Comparison of ENCODE assay signal across 1 cellular context in the genomic region with DNA sequence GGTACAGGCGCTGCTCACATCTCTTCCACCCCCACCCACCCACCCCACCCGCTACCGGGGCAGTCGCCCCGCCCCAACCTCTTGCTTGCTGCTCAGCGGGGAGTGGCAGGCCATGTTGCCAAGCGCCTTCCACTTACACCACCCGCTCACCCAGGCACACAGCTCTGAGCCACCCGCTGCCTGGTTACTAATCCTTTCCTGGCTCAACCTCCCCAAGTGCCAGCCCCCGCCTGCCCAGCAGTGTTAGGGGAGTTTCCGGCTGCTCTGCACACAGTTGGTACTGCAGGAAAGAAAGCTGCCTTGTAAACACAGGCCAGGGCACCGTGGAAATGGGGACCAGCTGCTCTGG.
TF ChIP-seq lines count a peak whose summit lies in the region.

No MANE protein-coding gene starts in this region.

TF ChIP-seq in WTC11, 78 proteins besides CTCF, POLR2A, EP300 and RAD21 (continued from another document):
- TF ChIP-seq, protein P1, sequence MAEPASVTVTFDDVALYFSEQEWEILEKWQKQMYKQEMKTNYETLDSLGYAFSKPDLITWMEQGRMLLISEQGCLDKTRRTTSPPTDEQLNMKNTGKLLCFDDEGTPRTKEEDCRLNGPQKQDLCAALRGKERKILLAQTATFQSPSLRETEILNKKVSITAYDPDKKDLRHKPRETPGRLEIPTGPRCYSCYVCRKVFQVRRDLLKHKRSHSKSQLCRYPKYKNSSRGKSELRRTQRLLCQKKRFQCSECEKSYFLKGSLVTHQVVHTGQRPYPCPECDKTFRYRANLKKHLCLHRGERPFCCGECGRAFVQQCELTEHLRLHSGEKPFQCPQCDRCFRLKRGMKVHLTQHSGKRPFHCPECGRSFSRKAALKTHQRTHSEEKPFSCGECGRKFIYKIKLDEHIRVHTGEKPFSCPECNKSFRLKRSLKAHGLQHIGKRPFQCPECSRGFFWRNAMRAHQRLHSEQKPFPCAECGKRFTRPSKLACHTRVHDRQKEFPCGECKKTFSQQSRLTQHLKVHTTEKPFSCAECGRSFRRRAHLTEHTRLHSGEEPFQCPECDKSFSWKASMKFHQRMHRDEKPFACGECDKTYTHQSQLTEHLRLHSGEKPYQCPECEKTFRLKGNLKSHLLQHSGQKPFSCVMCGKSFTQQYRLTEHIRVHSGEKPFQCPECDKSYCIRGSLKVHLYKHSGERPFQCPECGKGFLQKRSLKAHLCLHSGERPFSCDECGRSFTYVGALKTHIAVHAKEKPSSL (CRISPR knock-in tag; conservative IDR thresholded peaks at IDR 0.05), result no peak
- TF ChIP-seq JUN (CRISPR knock-in tag; IDR thresholded peaks at IDR 0.05), result no peak
- TF ChIP-seq ZNF219 (CRISPR knock-in tag; IDR thresholded peaks at IDR 0.05; ENCODE audit: borderline replicate concordance), result no peak
- TF ChIP-seq, protein P2, sequence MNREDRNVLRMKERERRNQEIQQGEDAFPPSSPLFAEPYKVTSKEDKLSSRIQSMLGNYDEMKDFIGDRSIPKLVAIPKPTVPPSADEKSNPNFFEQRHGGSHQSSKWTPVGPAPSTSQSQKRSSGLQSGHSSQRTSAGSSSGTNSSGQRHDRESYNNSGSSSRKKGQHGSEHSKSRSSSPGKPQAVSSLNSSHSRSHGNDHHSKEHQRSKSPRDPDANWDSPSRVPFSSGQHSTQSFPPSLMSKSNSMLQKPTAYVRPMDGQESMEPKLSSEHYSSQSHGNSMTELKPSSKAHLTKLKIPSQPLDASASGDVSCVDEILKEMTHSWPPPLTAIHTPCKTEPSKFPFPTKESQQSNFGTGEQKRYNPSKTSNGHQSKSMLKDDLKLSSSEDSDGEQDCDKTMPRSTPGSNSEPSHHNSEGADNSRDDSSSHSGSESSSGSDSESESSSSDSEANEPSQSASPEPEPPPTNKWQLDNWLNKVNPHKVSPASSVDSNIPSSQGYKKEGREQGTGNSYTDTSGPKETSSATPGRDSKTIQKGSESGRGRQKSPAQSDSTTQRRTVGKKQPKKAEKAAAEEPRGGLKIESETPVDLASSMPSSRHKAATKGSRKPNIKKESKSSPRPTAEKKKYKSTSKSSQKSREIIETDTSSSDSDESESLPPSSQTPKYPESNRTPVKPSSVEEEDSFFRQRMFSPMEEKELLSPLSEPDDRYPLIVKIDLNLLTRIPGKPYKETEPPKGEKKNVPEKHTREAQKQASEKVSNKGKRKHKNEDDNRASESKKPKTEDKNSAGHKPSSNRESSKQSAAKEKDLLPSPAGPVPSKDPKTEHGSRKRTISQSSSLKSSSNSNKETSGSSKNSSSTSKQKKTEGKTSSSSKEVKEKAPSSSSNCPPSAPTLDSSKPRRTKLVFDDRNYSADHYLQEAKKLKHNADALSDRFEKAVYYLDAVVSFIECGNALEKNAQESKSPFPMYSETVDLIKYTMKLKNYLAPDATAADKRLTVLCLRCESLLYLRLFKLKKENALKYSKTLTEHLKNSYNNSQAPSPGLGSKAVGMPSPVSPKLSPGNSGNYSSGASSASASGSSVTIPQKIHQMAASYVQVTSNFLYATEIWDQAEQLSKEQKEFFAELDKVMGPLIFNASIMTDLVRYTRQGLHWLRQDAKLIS (CRISPR knock-in tag; IDR thresholded peaks at IDR 0.05; ENCODE audit: borderline replicate concordance), result no peak
- no peak for TF ChIP-seq ZNF416 (CRISPR knock-in tag; IDR thresholded peaks at IDR 0.05)
- TF ChIP-seq ETV6 (CRISPR knock-in tag; IDR thresholded peaks at IDR 0.05), result no peak
TF ChIP-seq in WTC11: peak in this region for 0.
